ENCODE assay signal across 19 cellular contexts in genomic region chr4:182494103-182494502, GRCh38.
DNase-seq lines count a peak whose midpoint lies in the region; ATAC-seq and TF ChIP-seq lines count a peak whose summit lies in the region.
"Had no signal": no experiment of that assay in that cellular context is flagged by ENCODE, and none has a peak within 500 bp of the region (broad histone marks: within the 10 kb centered on the region; RNA-seq: fewer than 3 reads in every experiment).

No MANE protein-coding gene starts in this region.

- DNase-seq in GM12865 (ENCODE audit: low read depth) = peak; percentile 29
- DNase-seq in amniotic stem cell (lab: John Stamatoyannopoulos, UW) = no peak
- DNase-seq in activated CD4-positive, CD25-positive, alpha-beta regulatory T cell treated with anti-CD3 and anti-CD28 coated beads, Interleukin-2, amount 50 U/mL, for 72 hours = no peak
- DNase-seq in activated CD4-positive, CD25-positive, alpha-beta regulatory T cell (lab: John Stamatoyannopoulos, UW) = no peak
- DNase-seq in inferior parietal cortex (ENCODE audit: extremely low spot score) = no peak
- DNase-seq: activated B cell treated with CpG ODN at 0.5 μM for 24 hours; activated CD8-positive, alpha-beta memory T cell treated with anti-CD3 and anti-CD28 coated beads for 24 hours; AML-193; effector memory CD8-positive, alpha-beta T cell; glutamatergic neuron; NCI-H187 treated with DMSO at 0.1 percent for 48 hours; SK-N-SH; T-helper 9 cell; upper lobe of left lung had no signal

- H3K4me3 ChIP-seq in GM12865 (ENCODE audit: low read depth, low read length) = no peak overlapping the region
- H3K4me3 ChIP-seq: HAP-1, K562, upper lobe of left lung had no signal

- peak; percentile 60 for ATAC-seq in GM19351 (IDR thresholded peaks at IDR 0.05; ENCODE audit: unreplicated experiment)
- ATAC-seq in HG02623 (IDR thresholded peaks at IDR 0.05; ENCODE audit: unreplicated experiment) = peak; percentile 53
- ATAC-seq in HG03280 (IDR thresholded peaks at IDR 0.05; ENCODE audit: unreplicated experiment) = peak; percentile 75
- ATAC-seq: effector memory CD8-positive, alpha-beta T cell; K562 had no signal

- TF ChIP-seq CTCF in GM12865 (IDR thresholded peaks at IDR 0.05; ENCODE audit: insufficient read depth, low read depth, low read length, missing control alignments) = no peak
